ENCODE assay signal across 1 cellular context in the genomic region with DNA sequence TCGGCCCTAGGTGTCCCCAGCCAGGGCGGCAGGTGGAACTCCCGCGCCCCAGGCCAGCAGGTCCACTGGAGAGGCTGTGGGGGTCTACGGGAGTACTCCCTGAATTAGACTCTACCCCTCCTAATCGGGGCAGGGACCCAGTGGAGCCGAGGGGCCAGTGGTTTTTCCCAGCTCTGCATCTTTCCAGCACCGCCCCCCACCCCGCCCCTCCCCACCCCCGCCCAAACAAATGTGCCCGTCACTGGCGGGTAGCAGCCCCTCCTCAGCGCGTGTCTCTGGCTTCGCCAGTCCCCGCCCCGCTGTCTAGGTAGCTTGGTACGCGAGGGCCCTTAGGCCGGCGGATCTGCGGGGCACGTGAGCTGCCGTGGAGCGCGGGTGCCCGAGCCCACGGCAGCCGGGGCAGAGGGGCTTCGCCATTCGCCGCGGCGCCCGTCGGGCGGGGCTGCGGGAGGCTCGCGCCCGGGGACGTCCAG.
TF ChIP-seq lines count a peak whose summit lies in the region.

No MANE protein-coding gene starts in this region.

TF ChIP-seq in HCT116, 20 proteins besides CTCF, POLR2A, EP300 and RAD21 (continued from another document):
- TF ChIP-seq TCF7L2 (IDR thresholded peaks at IDR 0.05; ENCODE audit: borderline replicate concordance, extremely low read depth, insufficient read depth, insufficient read length), result no peak
- TF ChIP-seq ELF1 (IDR thresholded peaks at IDR 0.05; ENCODE audit: borderline replicate concordance, low read depth), result no peak
- no peak for TF ChIP-seq CBX3 (IDR thresholded peaks at IDR 0.05; ENCODE audit: low read depth)
- TF ChIP-seq, protein P1, sequence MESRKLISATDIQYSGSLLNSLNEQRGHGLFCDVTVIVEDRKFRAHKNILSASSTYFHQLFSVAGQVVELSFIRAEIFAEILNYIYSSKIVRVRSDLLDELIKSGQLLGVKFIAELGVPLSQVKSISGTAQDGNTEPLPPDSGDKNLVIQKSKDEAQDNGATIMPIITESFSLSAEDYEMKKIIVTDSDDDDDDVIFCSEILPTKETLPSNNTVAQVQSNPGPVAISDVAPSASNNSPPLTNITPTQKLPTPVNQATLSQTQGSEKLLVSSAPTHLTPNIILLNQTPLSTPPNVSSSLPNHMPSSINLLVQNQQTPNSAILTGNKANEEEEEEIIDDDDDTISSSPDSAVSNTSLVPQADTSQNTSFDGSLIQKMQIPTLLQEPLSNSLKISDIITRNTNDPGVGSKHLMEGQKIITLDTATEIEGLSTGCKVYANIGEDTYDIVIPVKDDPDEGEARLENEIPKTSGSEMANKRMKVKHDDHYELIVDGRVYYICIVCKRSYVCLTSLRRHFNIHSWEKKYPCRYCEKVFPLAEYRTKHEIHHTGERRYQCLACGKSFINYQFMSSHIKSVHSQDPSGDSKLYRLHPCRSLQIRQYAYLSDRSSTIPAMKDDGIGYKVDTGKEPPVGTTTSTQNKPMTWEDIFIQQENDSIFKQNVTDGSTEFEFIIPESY (IDR thresholded peaks at IDR 0.05; ENCODE audit: extremely low read depth, insufficient replicate concordance, low read length), result no peak
- no peak for TF ChIP-seq EGR1 (IDR thresholded peaks at IDR 0.05; ENCODE audit: low read depth)
- no peak for TF ChIP-seq FOSL1 (IDR thresholded peaks at IDR 0.05; ENCODE audit: low read depth)
- no peak for TF ChIP-seq JUND (IDR thresholded peaks at IDR 0.05)
- TF ChIP-seq YY1 (IDR thresholded peaks at IDR 0.05; ENCODE audit: extremely low read depth, insufficient replicate concordance, low read depth, low read length), result no peak
- TF ChIP-seq, protein P2, sequence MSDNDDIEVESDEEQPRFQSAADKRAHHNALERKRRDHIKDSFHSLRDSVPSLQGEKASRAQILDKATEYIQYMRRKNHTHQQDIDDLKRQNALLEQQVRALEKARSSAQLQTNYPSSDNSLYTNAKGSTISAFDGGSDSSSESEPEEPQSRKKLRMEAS (IDR thresholded peaks at IDR 0.05), result no peak
- no peak for TF ChIP-seq SP1 (IDR thresholded peaks at IDR 0.05; ENCODE audit: low read depth)
- no peak for TF ChIP-seq EZH2phosphoT487 (IDR thresholded peaks at IDR 0.05; ENCODE audit: borderline replicate concordance)
- no peak for TF ChIP-seq CEBPB (IDR thresholded peaks at IDR 0.05; ENCODE audit: low read depth)
- TF ChIP-seq ZNF274 (IDR thresholded peaks at IDR 0.05; ENCODE audit: low read depth, low read length), result no peak
